ENCODE assay signal across 8 cellular contexts in the genomic region with DNA sequence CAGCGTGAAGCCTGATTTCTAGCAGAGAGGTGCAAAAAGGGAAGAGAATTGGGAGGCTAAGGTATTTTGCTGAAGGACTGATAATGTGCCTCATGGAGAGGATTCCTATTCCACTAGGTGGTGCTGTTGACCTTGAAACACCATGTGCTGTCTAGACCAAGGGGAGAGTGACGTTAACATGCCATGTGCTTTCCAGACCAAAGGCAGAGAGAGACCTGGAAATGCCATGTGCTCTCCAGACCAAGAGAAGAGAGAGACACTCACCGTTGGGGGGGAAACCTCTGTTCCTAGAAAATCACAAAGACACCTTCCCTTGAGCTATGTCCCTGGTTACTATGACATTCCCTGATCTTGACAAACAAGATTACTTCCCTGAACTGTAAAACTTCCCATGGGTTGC.
DNase-seq lines count a peak whose midpoint lies in the region; ATAC-seq and TF ChIP-seq lines count a peak whose summit lies in the region.

No MANE protein-coding gene starts in this region.

- no peaks in the 10 kb centered on the region for H4K20me1 ChIP-seq in HCT116 (ENCODE audit: insufficient read depth)

- peak; percentile 33 for TF ChIP-seq RAD21 in HCT116 (IDR thresholded peaks at IDR 0.05; ENCODE audit: low read depth)

- H3K4me3 ChIP-seq in HCT116 (replicated peaks in 1 of 2; ENCODE audit: low read depth in 1 of 2, low read length in 2 of 2) (no peak overlapping the region), astrocyte of the cerebellum (ENCODE audit: low read depth, low read length) (no peak overlapping the region), left lung (no peak overlapping the region)

- intact Hi-C loops in HCT116 (cut with micrococcal nuclease) = loop anchor here (5.0 kb wide), 1 partner anchor 648 kb away; no protein-coding TSS in a partner anchor
- intact Hi-C loops in left lung (cut with DNase I) = no loop called here

- no peaks in the 10 kb centered on the region for H3K36me3 ChIP-seq in HCT116 (ENCODE audit: control insufficient read depth in 1 of 2, insufficient read depth in 2 of 2, low read length in 2 of 2)
- no peaks in the 10 kb centered on the region for H3K36me3 ChIP-seq in left lung

- in situ Hi-C loops in astrocyte of the cerebellum (cut with HindIII; ENCODE audit: low sequenced_read_pairs) = no loop called here

- H3K27ac ChIP-seq in HCT116 (ENCODE audit: low read depth, low read length) (no peak overlapping the region), left lung (no peak overlapping the region)

- no peak overlapping the region for H2AFZ ChIP-seq in HCT116 (ENCODE audit: low read depth, low read length, poor library complexity, severe bottlenecking)

- H3K79me2 ChIP-seq in HCT116 (ENCODE audit: insufficient read depth, low read length) = no peaks in the 10 kb centered on the region

- H3K9ac ChIP-seq in HCT116 (ENCODE audit: low read length) = no peak overlapping the region

- RAD21 ChIA-PET in HCT116 (lab: Charles Lee; ENCODE audit: low non-redundant PET in 1 of 2, low total read pairs in 2 of 2, uncharacterized antibody in 2 of 2, unreplicated experiment in 2 of 2) = no interaction called here

- no peak overlapping the region for H3K4me2 ChIP-seq in HCT116 (ENCODE audit: low read length)

- peak; percentile 49; the same call in 1 of the 2 replicates for ATAC-seq in HCT116
- peak; percentile 79 for ATAC-seq in left lung
- ATAC-seq in HG02571 (IDR thresholded peaks at IDR 0.05; ENCODE audit: unreplicated experiment) = no peak

- TF ChIP-seq CTCF in HCT116 (IDR thresholded peaks at IDR 0.05 in 2 of 3, conservative IDR thresholded peaks at IDR 0.05 in 1 of 3; ENCODE audit: borderline replicate concordance in 1 of 3, insufficient read depth in 1 of 3, low read depth in 2 of 3, low read length in 2 of 3) = peak in 2 of 3 experiments; percentile 28 to 45; a peak in 4 of 6 replicates
- peak; percentile 66 for TF ChIP-seq CTCF in astrocyte of the cerebellum (IDR thresholded peaks at IDR 0.05; ENCODE audit: low read depth, low read length, missing control alignments)
- peak in 1 of 2 donors; percentile 32 for TF ChIP-seq CTCF in left lung (IDR thresholded peaks at IDR 0.05)

- CTCF ChIA-PET in HCT116 (lab: Charles Lee) = no interaction called here

- H3K27me3 ChIP-seq in HCT116 (ENCODE audit: insufficient read depth, low read length) (no peaks in the 10 kb centered on the region), left lung (no peaks in the 10 kb centered on the region)

- POLR2A ChIA-PET in HCT116 (lab: Charles Lee) = no interaction called here

- H3K4me1 ChIP-seq in HCT116 (ENCODE audit: control insufficient read depth in 1 of 2, insufficient read depth in 2 of 2, low read length in 2 of 2) (no peaks in the 10 kb centered on the region), left lung (no peaks in the 10 kb centered on the region)

- no peaks in the 10 kb centered on the region for H3K9me2 ChIP-seq in HCT116 (ENCODE audit: insufficient read depth)

- DNase-seq in EL (peak; percentile 73), HCT116 (ENCODE audit: low read depth, low spot score) (peak; percentile 1), NCI-H2081 treated with DMSO at 0.1 percent for 48 hours (lab: John Stamatoyannopoulos, UW) (peak; percentile 79), astrocyte of the cerebellum (ENCODE audit: low read depth) (peak; percentile 69), left lung (no peak), cerebellar nuclear complex (lab: John Stamatoyannopoulos, UW) (no peak), 8988T (no peak)

- H3K9me3 ChIP-seq in HCT116 (ENCODE audit: control insufficient read depth in 1 of 2, insufficient read depth in 1 of 2, low read depth in 1 of 2, low read length in 2 of 2) = peaks cover 6% of the 10 kb centered on the region in 2 experiments; a peak in 2 of 4 replicates
- H3K9me3 ChIP-seq in left lung = peaks cover 0 to 19% of the 10 kb centered on the region in 2 donors

- TF ChIP-seq POLR2A in HCT116 (IDR thresholded peaks at IDR 0.05; ENCODE audit: borderline replicate concordance, extremely low read depth, insufficient read depth, insufficient read length) = no peak

- no TSS peak for BruUV-seq in HCT116 (replicated peaks; lab: Mats Ljungman, UMichigan)

TF ChIP-seq in HCT116, 20 proteins besides CTCF, POLR2A, EP300 and RAD21:
- TF ChIP-seq JUND (IDR thresholded peaks at IDR 0.05) = no peak
- TF ChIP-seq, protein P1, sequence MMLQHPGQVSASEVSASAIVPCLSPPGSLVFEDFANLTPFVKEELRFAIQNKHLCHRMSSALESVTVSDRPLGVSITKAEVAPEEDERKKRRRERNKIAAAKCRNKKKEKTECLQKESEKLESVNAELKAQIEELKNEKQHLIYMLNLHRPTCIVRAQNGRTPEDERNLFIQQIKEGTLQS (IDR thresholded peaks at IDR 0.05) = no peak
- TF ChIP-seq EZH2 (IDR thresholded peaks at IDR 0.05) = no peak
- no peak for TF ChIP-seq ZNF274 (IDR thresholded peaks at IDR 0.05; ENCODE audit: low read depth, low read length)
- TF ChIP-seq POLR2AphosphoS5 (IDR thresholded peaks at IDR 0.05; ENCODE audit: low read depth, low read length) = no peak
- TF ChIP-seq ELF1 (IDR thresholded peaks at IDR 0.05; ENCODE audit: borderline replicate concordance, low read depth) = no peak
- TF ChIP-seq SRF (IDR thresholded peaks at IDR 0.05; ENCODE audit: low read depth) = no peak
- no peak for TF ChIP-seq TCF7L2 (IDR thresholded peaks at IDR 0.05; ENCODE audit: borderline replicate concordance, extremely low read depth, insufficient read depth, insufficient read length)
- no peak for TF ChIP-seq ZFX (IDR thresholded peaks at IDR 0.05)
- TF ChIP-seq SP1 (IDR thresholded peaks at IDR 0.05; ENCODE audit: low read depth) = no peak
- TF ChIP-seq YY1 (IDR thresholded peaks at IDR 0.05; ENCODE audit: extremely low read depth, insufficient replicate concordance, low read depth, low read length) = no peak
- TF ChIP-seq, protein P2, sequence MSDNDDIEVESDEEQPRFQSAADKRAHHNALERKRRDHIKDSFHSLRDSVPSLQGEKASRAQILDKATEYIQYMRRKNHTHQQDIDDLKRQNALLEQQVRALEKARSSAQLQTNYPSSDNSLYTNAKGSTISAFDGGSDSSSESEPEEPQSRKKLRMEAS (IDR thresholded peaks at IDR 0.05) = no peak; the same call in 1 of the 2 replicates
- TF ChIP-seq EZH2phosphoT487 (IDR thresholded peaks at IDR 0.05; ENCODE audit: borderline replicate concordance) = no peak
TF ChIP-seq in HCT116: peak in this region for 0.

Comparison
In these comparisons a context has a peak if more than half of its experiments do, and no peak if none do; other contexts are left out.
1. DNase-seq: peak in EL (single experiment), HCT116 (single experiment), NCI-H2081 treated with DMSO at 0.1 percent for 48 hours (single experiment) and astrocyte of the cerebellum (single experiment); none in left lung (0 of 2), cerebellar nuclear complex (0 of 2) and 8988T (single experiment).